ENCODE assay signal across 8 cellular contexts in the genomic region with DNA sequence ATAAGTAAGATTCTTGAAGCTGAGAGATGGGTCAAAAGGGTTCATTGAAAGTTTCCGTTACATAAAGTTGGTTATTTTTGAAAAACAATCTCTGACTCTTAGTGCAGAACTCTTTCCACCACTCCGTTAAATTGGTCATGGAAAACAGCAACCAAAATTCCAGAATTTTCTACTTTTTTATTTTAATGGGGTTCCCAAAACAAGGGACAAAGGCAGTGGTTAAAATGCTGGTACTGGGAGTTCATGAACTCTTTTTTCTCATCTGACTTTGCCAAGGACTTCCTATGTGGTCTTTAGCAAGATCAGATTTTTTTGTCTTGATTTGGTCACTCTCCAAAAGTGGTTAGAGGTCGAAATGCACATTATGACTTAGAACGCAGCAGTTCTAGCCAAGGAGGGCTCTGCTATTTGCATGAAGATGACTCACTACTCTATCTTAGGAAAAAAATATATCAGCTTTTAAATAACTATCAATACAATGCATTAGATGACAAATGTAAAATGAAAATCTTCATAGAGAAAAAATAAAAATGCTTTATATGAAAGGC.
DNase-seq lines count a peak whose midpoint lies in the region; ATAC-seq and TF ChIP-seq lines count a peak whose summit lies in the region.

No MANE protein-coding gene starts in this region.

- H3K4me1 Mint-ChIP-seq in nephron progenitor cell (peaks cover 34% of the 10 kb centered on the region), type B pancreatic cell (ENCODE audit: unreplicated experiment) (peaks cover 28% of the 10 kb centered on the region)

- H3K36me3 Mint-ChIP-seq in nephron progenitor cell (ENCODE audit: low read depth) = no peaks in the 10 kb centered on the region
- H3K36me3 Mint-ChIP-seq in type B pancreatic cell = no peaks in the 10 kb centered on the region

- DNase-seq in GM12865 (ENCODE audit: low read depth) (peak; percentile 77), NCI-H446 treated with DMSO at 0.1 percent for 48 hours (lab: John Stamatoyannopoulos, UW) (peak; percentile 68), lung microvascular endothelial cell (ENCODE audit: low read depth in 2 of 2) (peak; percentile 75 to 96), nephron progenitor cell (no peak), type B pancreatic cell (ENCODE audit: extremely low spot score, unreplicated experiment) (no peak)
- no peak for DNase-seq in stimulated activated CD4-positive, alpha-beta T cell treated with anti-CD3 and anti-CD28 coated beads, Interleukin-2, amount 100 ng/mL, for 24 hours

- ATAC-seq in GM21825 (IDR thresholded peaks at IDR 0.05; ENCODE audit: unreplicated experiment) = peak; percentile 61
- no peak for ATAC-seq in HG03457 (IDR thresholded peaks at IDR 0.05; ENCODE audit: unreplicated experiment)

- H3K27ac Mint-ChIP-seq in nephron progenitor cell (no peak overlapping the region), type B pancreatic cell (no peak overlapping the region)

- H3K4me3 ChIP-seq in GM12865 (ENCODE audit: low read depth, low read length) = no peak overlapping the region

- H3K27me3 Mint-ChIP-seq in nephron progenitor cell (ENCODE audit: low read depth, poor library complexity) (peaks cover 4% of the 10 kb centered on the region), type B pancreatic cell (peaks cover 3% of the 10 kb centered on the region)

- H3K4me3 Mint-ChIP-seq in nephron progenitor cell (no peak overlapping the region), type B pancreatic cell (no peak overlapping the region)

- H3K9me3 Mint-ChIP-seq in nephron progenitor cell (no peaks in the 10 kb centered on the region), type B pancreatic cell (no peaks in the 10 kb centered on the region)

- TF ChIP-seq CTCF in GM12865 (IDR thresholded peaks at IDR 0.05; ENCODE audit: insufficient read depth, low read depth, low read length, missing control alignments) (no peak), nephron progenitor cell (IDR thresholded peaks at IDR 0.05) (no peak), type B pancreatic cell (conservative IDR thresholded peaks at IDR 0.05) (no peak)

Comparison
In these comparisons a context has a peak if more than half of its experiments do, and no peak if none do; other contexts are left out.
1. DNase-seq: peak in GM12865 (single experiment), NCI-H446 treated with DMSO at 0.1 percent for 48 hours (single experiment) and lung microvascular endothelial cell (2 of 2); none in nephron progenitor cell (single experiment), stimulated activated CD4-positive, alpha-beta T cell treated with anti-CD3 and anti-CD28 coated beads, Interleukin-2, amount 100 ng/mL, for 24 hours (0 of 2) and type B pancreatic cell (single experiment).